In genomic region chr6:170245233-170245992, GRCh38 we compare ENCODE assay signal across 16 cellular contexts. TPM values are rescaled to one million over a fixed set of nuclear protein-coding genes. Genes with fewer than 3 reads are reported as not detected.
DNase-seq lines count a peak whose midpoint lies in the region; ATAC-seq and TF ChIP-seq lines count a peak whose summit lies in the region.
"Had no signal": no experiment of that assay in that cellular context is flagged by ENCODE, and none has a peak within 500 bp of the region (broad histone marks: within the 10 kb centered on the region; RNA-seq: fewer than 3 reads in every experiment).

No MANE protein-coding gene starts in this region.

- H3K27me3 Mint-ChIP-seq in WTC11 (ENCODE audit: low read depth), result peaks cover 5% of the 10 kb centered on the region; the same call in 1 of the 2 replicates

- no peak overlapping the region for H3K4me3 Mint-ChIP-seq in WTC11

- no peaks in the 10 kb centered on the region for H3K36me3 Mint-ChIP-seq in WTC11

- TF ChIP-seq CTCF in WTC11 (IDR thresholded peaks at IDR 0.05), result no peak

- CTCF ChIA-PET in WTC11 (lab: Charles Lee), result interaction anchor here (1.0 kb wide), 2 partner anchors 14 to 414 kb away, joined by 3 read pairs; no protein-coding TSS in a partner anchor

- DNase-seq in NCI-H82 treated with DMSO at 0.1 percent for 48 hours (lab: John Stamatoyannopoulos, UW; ENCODE audit: unreplicated experiment), result peak; percentile 10
- no peak for DNase-seq in NCI-H82 (lab: John Stamatoyannopoulos, UW)
- DNase-seq in WTC11 (ENCODE audit: low spot score), result no peak
- peak; percentile 41 for DNase-seq in left kidney (ENCODE audit: low read depth, low spot score)
- peak; percentile 34 for DNase-seq in retina
- DNase-seq in effector CD4-positive, alpha-beta T cell, result no peak
- no peak for DNase-seq in NCI-H2227 treated with DMSO at 0.1 percent for 48 hours (lab: John Stamatoyannopoulos, UW)
- no peak for DNase-seq in stimulated activated CD4-positive, alpha-beta T cell treated with anti-CD3 and anti-CD28 coated beads, Interleukin-1b, Interleukin-23, amount 100 ng/mL, for 48 hours
- DNase-seq: 8988T, GDM1, NCI-H187 treated with DMSO at 0.1 percent for 48 hours, NCI-H2171 treated with DMSO at 0.1 percent for 48 hours, NCI-H748 treated with DMSO at 0.1 percent for 48 hours, PC-9 had no signal

- H3K4me1 Mint-ChIP-seq in WTC11, result peaks cover 23% of the 10 kb centered on the region

- H3K27ac Mint-ChIP-seq in WTC11, result peak overlapping the region; percentile 84; the same call in 1 of the 2 replicates

- no peak for ATAC-seq in WTC11
- ATAC-seq: GM12878, HCT116 had no signal

- no peaks in the 10 kb centered on the region for H3K9me3 Mint-ChIP-seq in WTC11

- POLR2A ChIA-PET in WTC11 (lab: Charles Lee), result interaction anchor here (0.6 kb wide), 1 partner anchor 44 kb away, joined by 3 read pairs; no protein-coding TSS in a partner anchor

TF ChIP-seq in WTC11, 78 proteins besides CTCF, POLR2A, EP300 and RAD21:
- TF ChIP-seq TEAD1 (CRISPR knock-in tag; IDR thresholded peaks at IDR 0.05) (no peak), ETV6 (CRISPR knock-in tag; IDR thresholded peaks at IDR 0.05) (no peak), ZMAT4 (CRISPR knock-in tag; IDR thresholded peaks at IDR 0.05) (no peak), FOXP1 (CRISPR knock-in tag; IDR thresholded peaks at IDR 0.05; ENCODE audit: borderline replicate concordance) (no peak), NFE2L1 (CRISPR knock-in tag; IDR thresholded peaks at IDR 0.05) (no peak), E2F4 (CRISPR knock-in tag; IDR thresholded peaks at IDR 0.05; ENCODE audit: borderline replicate concordance, low read depth) (no peak), ZNF121 (CRISPR knock-in tag; IDR thresholded peaks at IDR 0.05) (no peak), ATF3 (CRISPR knock-in tag; conservative IDR thresholded peaks at IDR 0.05) (no peak), PRDM15 (CRISPR knock-in tag; IDR thresholded peaks at IDR 0.05) (no peak), MAX (CRISPR knock-in tag; IDR thresholded peaks at IDR 0.05) (no peak), ZBTB21 (CRISPR knock-in tag; IDR thresholded peaks at IDR 0.05; ENCODE audit: borderline replicate concordance) (no peak), NR1H2 (CRISPR knock-in tag; IDR thresholded peaks at IDR 0.05) (no peak)

RNA-seq across cellular contexts. Expression of gene DLL1, which starts 45.5 kb away (rescaled TPM):
- 20.6 to 25.3 TPM (median 20.7 TPM) in 3 replicates for total RNA-seq in WTC11 (2021)
- total RNA-seq: PC-9 had no signal

Comparison
In these comparisons a context has a peak if more than half of its experiments do, and no peak if none do; other contexts are left out.
1. DNase-seq: peak in NCI-H82 treated with DMSO at 0.1 percent for 48 hours (single experiment), left kidney (single experiment) and retina (single experiment); none in NCI-H82 (single experiment), WTC11 (single experiment), effector CD4-positive, alpha-beta T cell (single experiment), NCI-H2227 treated with DMSO at 0.1 percent for 48 hours (single experiment) and stimulated activated CD4-positive, alpha-beta T cell treated with anti-CD3 and anti-CD28 coated beads, Interleukin-1b, Interleukin-23, amount 100 ng/mL, for 48 hours (single experiment).